ENCODE assay signal across 27 cellular contexts in genomic region chr9:5089737-5090136, GRCh38.
DNase-seq lines count a peak whose midpoint lies in the region; TF ChIP-seq lines count a peak whose summit lies in the region.
"Had no signal": no experiment of that assay in that cellular context is flagged by ENCODE, and none has a peak within 500 bp of the region (broad histone marks: within the 10 kb centered on the region; RNA-seq: fewer than 3 reads in every experiment).

No MANE protein-coding gene starts in this region.

- no peaks in the 10 kb centered on the region for H3K9me3 ChIP-seq in left ventricle myocardium inferior (replicated peaks)
- no peaks in the 10 kb centered on the region for H3K9me3 ChIP-seq in OCI-LY7 (ENCODE audit: low read length)
- H3K9me3 ChIP-seq: thyroid gland had no signal

- H3K27me3 ChIP-seq in left ventricle myocardium inferior (ENCODE audit: low read depth) = no peaks in the 10 kb centered on the region
- H3K27me3 ChIP-seq: thyroid gland had no signal

- no peak overlapping the region for H3K4me3 Mint-ChIP-seq in activated naive CD4-positive, alpha-beta T cell treated with anti-CD3 and anti-CD28 coated beads for 36 hours
- H3K4me3 Mint-ChIP-seq: activated naive CD4-positive, alpha-beta T cell treated with anti-CD3 and anti-CD28 coated beads, Interleukin-2, amount 50 U/mL, for 24 hours; activated T-cell treated with anti-CD3 and anti-CD28 coated beads, Interleukin-2, amount 50 U/mL, for 72 hours; neural crest cell; T-cell had no signal

- H3K4me1 ChIP-seq in left ventricle myocardium inferior (no peaks in the 10 kb centered on the region), OCI-LY7 (ENCODE audit: insufficient read depth, low read length, poor library complexity, severe bottlenecking) (no peaks in the 10 kb centered on the region)
- H3K4me1 ChIP-seq: thyroid gland had no signal

- intact Hi-C loops in activated naive CD4-positive, alpha-beta T cell treated with anti-CD3 and anti-CD28 coated beads for 36 hours (cut with micrococcal nuclease) = no loop called here
- intact Hi-C loops in left ventricle myocardium inferior (cut with micrococcal nuclease) = no loop called here
- intact Hi-C loops in OCI-LY7 (cut with micrococcal nuclease; ENCODE audit: unreplicated experiment) = no loop called here

- no peak overlapping the region for H3K4me3 ChIP-seq in left ventricle myocardium inferior
- no peak overlapping the region for H3K4me3 ChIP-seq in OCI-LY7 (ENCODE audit: low read depth, low read length, poor library complexity, severe bottlenecking)
- H3K4me3 ChIP-seq: smooth muscle cell, thyroid gland had no signal

- H4K20me1 ChIP-seq in OCI-LY7 (ENCODE audit: insufficient read depth, low read length) = no peaks in the 10 kb centered on the region

- H3K36me3 Mint-ChIP-seq in activated naive CD4-positive, alpha-beta T cell treated with anti-CD3 and anti-CD28 coated beads for 36 hours (ENCODE audit: low read depth) = peaks cover 40% of the 10 kb centered on the region

- BruUV-seq in OCI-LY7 (replicated peaks; lab: Mats Ljungman, UMichigan) = no TSS peak

- no peaks in the 10 kb centered on the region for H3K9me3 Mint-ChIP-seq in activated naive CD4-positive, alpha-beta T cell treated with anti-CD3 and anti-CD28 coated beads for 36 hours
- H3K9me3 Mint-ChIP-seq: activated naive CD4-positive, alpha-beta T cell treated with anti-CD3 and anti-CD28 coated beads, Interleukin-2, amount 50 U/mL, for 24 hours had no signal

- H3K4me1 Mint-ChIP-seq in activated naive CD4-positive, alpha-beta T cell treated with anti-CD3 and anti-CD28 coated beads for 36 hours (ENCODE audit: low read depth) = no peaks in the 10 kb centered on the region
- H3K4me1 Mint-ChIP-seq: activated naive CD4-positive, alpha-beta T cell treated with anti-CD3 and anti-CD28 coated beads, Interleukin-2, amount 50 U/mL, for 24 hours; neural crest cell; T-cell had no signal

- TF ChIP-seq CTCF in left ventricle myocardium inferior (IDR thresholded peaks at IDR 0.05; ENCODE audit: borderline replicate concordance) = no peak
- no peak for TF ChIP-seq CTCF in OCI-LY7 (conservative IDR thresholded peaks at IDR 0.05; ENCODE audit: low read length)

- no peak overlapping the region for H3K27ac Mint-ChIP-seq in activated naive CD4-positive, alpha-beta T cell treated with anti-CD3 and anti-CD28 coated beads for 36 hours
- H3K27ac Mint-ChIP-seq: activated naive CD4-positive, alpha-beta T cell treated with anti-CD3 and anti-CD28 coated beads, Interleukin-2, amount 50 U/mL, for 24 hours; activated T-cell treated with anti-CD3 and anti-CD28 coated beads, Interleukin-2, amount 50 U/mL, for 72 hours; progenitor cell of endocrine pancreas; T-cell had no signal

- H3K36me3 ChIP-seq in left ventricle myocardium inferior = peaks cover 30% of the 10 kb centered on the region
- no peaks in the 10 kb centered on the region for H3K36me3 ChIP-seq in OCI-LY7 (ENCODE audit: insufficient read depth, low read length)

- POLR2A ChIA-PET in OCI-LY7 (lab: Charles Lee) = interaction anchor here (0.7 to 1.0 kb wide), 2 partner anchors 48 to 67 kb away, joined by 3 read pairs; no protein-coding TSS in a partner anchor

- no peaks in the 10 kb centered on the region for H3K79me2 ChIP-seq in OCI-LY7 (ENCODE audit: insufficient read depth, low read depth, low read length)

- CTCF ChIA-PET in activated naive CD4-positive, alpha-beta T cell treated with anti-CD3 and anti-CD28 coated beads for 36 hours (lab: Charles Lee) = no interaction called here
- CTCF ChIA-PET in OCI-LY7 (lab: Charles Lee; ENCODE audit: unreplicated experiment) = no interaction called here

- H3K27ac ChIP-seq in left ventricle myocardium inferior (replicated peaks) = no peak overlapping the region
- H3K27ac ChIP-seq in OCI-LY7 (ENCODE audit: low read depth, low read length, poor library complexity, severe bottlenecking) = no peak overlapping the region
- H3K27ac ChIP-seq: thyroid gland had no signal

- DNase-seq in DMS153 treated with DMSO at 0.1 percent for 48 hours (lab: John Stamatoyannopoulos, UW; ENCODE audit: unreplicated experiment) = peak; percentile 87
- peak; percentile 76 to 87 for DNase-seq in NCI-H2081 (lab: John Stamatoyannopoulos, UW)
- DNase-seq in astrocyte of the hippocampus (ENCODE audit: low read depth, low spot score) = peak; percentile 55
- DNase-seq in left kidney (ENCODE audit: low read depth, low spot score) = peak; percentile 53
- no peak for DNase-seq in activated naive CD4-positive, alpha-beta T cell treated with anti-CD3 and anti-CD28 coated beads for 36 hours
- DNase-seq in left ventricle myocardium inferior = no peak
- no peak for DNase-seq in OCI-LY7 (ENCODE audit: low spot score)
- DNase-seq: activated T-cell treated with anti-CD3 and anti-CD28 coated beads, Interleukin-2, amount 50 U/mL, for 72 hours; aorta; Calu3; cerebellar nuclear complex; effector CD8-positive, alpha-beta T cell; glutamatergic neuron; H7; left ventricle myocardium superior; NCI-H1930; NCI-H526 treated with DMSO at 0.1 percent for 48 hours; OCI-M1; SHP77; stimulated activated CD4-positive, alpha-beta T cell treated with anti-CD3 and anti-CD28 coated beads, Interleukin-2, amount 100 ng/mL, for 48 hours; stimulated activated naive CD8-positive, alpha-beta T cell treated with anti-CD3 and anti-CD28 coated beads, Interleukin-15, Interleukin-2, amounts not matched to agents 100 U/mL and 50 U/mL, for 24 hours; T-cell; thyroid gland had no signal

- H3K9me2 ChIP-seq in OCI-LY7 (ENCODE audit: insufficient read depth, low read length) = no peaks in the 10 kb centered on the region

- no peak overlapping the region for H2AFZ ChIP-seq in OCI-LY7 (ENCODE audit: low read length)

- no peak overlapping the region for H3K4me2 ChIP-seq in OCI-LY7 (ENCODE audit: low read length)
- H3K4me2 ChIP-seq: smooth muscle cell had no signal

- H3K27me3 Mint-ChIP-seq in activated naive CD4-positive, alpha-beta T cell treated with anti-CD3 and anti-CD28 coated beads for 36 hours (ENCODE audit: low read depth) = no peaks in the 10 kb centered on the region
- H3K27me3 Mint-ChIP-seq: activated naive CD4-positive, alpha-beta T cell treated with anti-CD3 and anti-CD28 coated beads, Interleukin-2, amount 50 U/mL, for 24 hours; progenitor cell of endocrine pancreas; T-cell had no signal

Comparison
In these comparisons a context has a peak if more than half of its experiments do, and no peak if none do; other contexts are left out.
1. DNase-seq: peak in DMS153 treated with DMSO at 0.1 percent for 48 hours (single experiment), NCI-H2081 (2 of 2), astrocyte of the hippocampus (single experiment) and left kidney (single experiment); none in activated naive CD4-positive, alpha-beta T cell treated with anti-CD3 and anti-CD28 coated beads for 36 hours (single experiment), left ventricle myocardium inferior (single experiment) and OCI-LY7 (single experiment).